In genomic region chr20:828987-829386, GRCh38 we compare ENCODE assay signal across 16 cellular contexts. TPM values are rescaled to one million over a fixed set of nuclear protein-coding genes. Genes with fewer than 3 reads are reported as not detected.
DNase-seq lines count a peak whose midpoint lies in the region; ATAC-seq, FAIRE-seq and TF ChIP-seq lines count a peak whose summit lies in the region.
"Had no signal": no experiment of that assay in that cellular context is flagged by ENCODE, and none has a peak within 500 bp of the region (broad histone marks: within the 10 kb centered on the region; RNA-seq: fewer than 3 reads in every experiment).

No MANE protein-coding gene starts in this region.

- ATAC-seq in upper lobe of right lung (no peak), HG03025 (IDR thresholded peaks at IDR 0.05; ENCODE audit: low FRiP score, unreplicated experiment) (no peak)

- no peak overlapping the region for H2AFZ ChIP-seq in fibroblast of lung (ENCODE audit: low read length)

- no peaks in the 10 kb centered on the region for H3K79me2 ChIP-seq in fibroblast of lung (ENCODE audit: control insufficient read depth, insufficient read depth, low read length)

- TF ChIP-seq CTCF in fibroblast of lung (conservative IDR thresholded peaks at IDR 0.05 in 1 of 2, IDR thresholded peaks at IDR 0.05 in 1 of 2; ENCODE audit: low read depth in 1 of 2, low read length in 2 of 2) (no peak), upper lobe of right lung (IDR thresholded peaks at IDR 0.05) (no peak), kidney (IDR thresholded peaks at IDR 0.05; ENCODE audit: borderline replicate concordance, extremely low read depth, insufficient read depth) (no peak)

- H3K27ac ChIP-seq in fibroblast of lung (ENCODE audit: insufficient read depth, low read length) (peak overlapping the region; percentile 1), upper lobe of right lung (no peak overlapping the region), kidney (ENCODE audit: low read depth in 2 of 2, low read length in 2 of 2) (no peak overlapping the region)
- H3K27ac ChIP-seq: dorsolateral prefrontal cortex, esophagus squamous epithelium had no signal

- intact Hi-C loops in upper lobe of right lung (cut with DNase I): no loop called here
- intact Hi-C loops in kidney (cut with DNase I): no loop called here

- H3K27me3 ChIP-seq in fibroblast of lung (ENCODE audit: control insufficient read depth, insufficient read depth, low read length): no peaks in the 10 kb centered on the region
- H3K27me3 ChIP-seq in upper lobe of right lung: no peaks in the 10 kb centered on the region
- H3K27me3 ChIP-seq: dorsolateral prefrontal cortex, esophagus squamous epithelium had no signal

- H3K4me3 ChIP-seq in fibroblast of lung (replicated peaks in 1 of 4; ENCODE audit: control extremely low read depth in 1 of 4, insufficient read depth in 1 of 4, low read depth in 3 of 4, low read length in 4 of 4): no peak overlapping the region
- no peak overlapping the region for H3K4me3 ChIP-seq in upper lobe of right lung
- H3K4me3 ChIP-seq in kidney (ENCODE audit: low read length in 2 of 2): no peak overlapping the region
- H3K4me3 ChIP-seq: dorsolateral prefrontal cortex, esophagus squamous epithelium had no signal

- no peak overlapping the region for H3K9ac ChIP-seq in fibroblast of lung (ENCODE audit: insufficient read depth, low read length)
- H3K9ac ChIP-seq in kidney (ENCODE audit: low read length in 2 of 2): no peak overlapping the region

- H3K4me2 ChIP-seq in fibroblast of lung (ENCODE audit: extremely low read depth, insufficient read depth, low read length): no peak overlapping the region

- DNase-seq in activated CD8-positive, alpha-beta memory T cell treated with anti-CD3 and anti-CD28 coated beads for 24 hours: peak; percentile 33
- DNase-seq in activated CD8-positive, alpha-beta memory T cell treated with anti-CD3 and anti-CD28 coated beads, Interleukin-2, amount 50 U/mL, for 4 hours: no peak
- DNase-seq in OCI-M1 (lab: John Stamatoyannopoulos, UW) (peak; percentile 95), fibroblast of lung (ENCODE audit: low read depth in 2 of 2) (no peak), upper lobe of right lung (peak; percentile 29), kidney (no peak), NCI-H1105 (lab: John Stamatoyannopoulos, UW) (no peak)
- DNase-seq: activated CD4-positive, alpha-beta T cell treated with anti-CD3 and anti-CD28 coated beads, Interleukin-2, amount 50 U/mL, for 1 hour; dorsolateral prefrontal cortex; esophagus squamous epithelium; GDM1; NCI-H2081; NCI-H82; stimulated activated CD4-positive, alpha-beta T cell treated with anti-CD3 and anti-CD28 coated beads, Interleukin-12 subunit alpha, Interleukin-12 subunit beta, amount 100 ng/mL, for 4 hours had no signal

- H3K36me3 ChIP-seq in fibroblast of lung (ENCODE audit: control insufficient read depth, insufficient read depth, low read length): no peaks in the 10 kb centered on the region
- no peaks in the 10 kb centered on the region for H3K36me3 ChIP-seq in upper lobe of right lung
- H3K36me3 ChIP-seq in kidney (ENCODE audit: control insufficient read depth in 1 of 2, insufficient read depth in 2 of 2, low read length in 2 of 2): no peaks in the 10 kb centered on the region
- H3K36me3 ChIP-seq: esophagus squamous epithelium had no signal

- H4K20me1 ChIP-seq in fibroblast of lung (ENCODE audit: control insufficient read depth, extremely low read depth, insufficient read depth, low read length): no peaks in the 10 kb centered on the region

- no peaks in the 10 kb centered on the region for H3K4me1 ChIP-seq in fibroblast of lung (ENCODE audit: control insufficient read depth, extremely low read depth, insufficient read depth, low read length)
- H3K4me1 ChIP-seq in upper lobe of right lung: peaks cover 11% of the 10 kb centered on the region
- no peaks in the 10 kb centered on the region for H3K4me1 ChIP-seq in kidney (ENCODE audit: control insufficient read depth in 1 of 2, insufficient read depth in 1 of 2, low read depth in 1 of 2, low read length in 2 of 2)

- H3K9me3 ChIP-seq in fibroblast of lung (ENCODE audit: control insufficient read depth, insufficient read depth, low read depth, low read length) (no peaks in the 10 kb centered on the region), upper lobe of right lung (no peaks in the 10 kb centered on the region), kidney (ENCODE audit: control insufficient read depth in 1 of 2, low read length in 2 of 2) (no peaks in the 10 kb centered on the region)
- H3K9me3 ChIP-seq: esophagus squamous epithelium had no signal

- FAIRE-seq in kidney (lab: Jason Lieb, UNC): no peak
- FAIRE-seq: astrocyte had no signal

RNA-seq across cellular contexts. Expression of gene FAM110A, which starts 4.5 kb away (rescaled TPM):
- total RNA-seq in fibroblast of lung (1.3 and 1.8 TPM in 2 replicates), upper lobe of right lung (16.8 TPM), kidney (10.2 TPM)
- polyA plus RNA-seq in fibroblast of lung (1.5 and 4.0 TPM in 2 replicates), kidney (ENCODE audit: insufficient read depth, low read depth, low replicate concordance) (12.6 TPM)
- 2.3 and 6.6 TPM in 2 replicates for polyA plus RNA-seq in fibroblast of lung (2012)
- 0.86 and 6.2 TPM in 2 replicates for polyA minus RNA-seq in fibroblast of lung (ENCODE audit: low replicate concordance)

Comparison
In these comparisons a context has a peak if more than half of its experiments do, and no peak if none do; other contexts are left out.
1. DNase-seq: peak in activated CD8-positive, alpha-beta memory T cell treated with anti-CD3 and anti-CD28 coated beads for 24 hours (single experiment), OCI-M1 (single experiment) and upper lobe of right lung (single experiment); none in activated CD8-positive, alpha-beta memory T cell treated with anti-CD3 and anti-CD28 coated beads, Interleukin-2, amount 50 U/mL, for 4 hours (single experiment), fibroblast of lung (0 of 2), kidney (single experiment) and NCI-H1105 (single experiment).